28 cellular contexts compared by ENCODE assay signal in genomic region chr10:123729523-123729922, GRCh38.
"Had no signal": no experiment of that assay in that cellular context is flagged by ENCODE, and none has a peak within 500 bp of the region (broad histone marks: within the 10 kb centered on the region; RNA-seq: fewer than 3 reads in every experiment).

No MANE protein-coding gene starts in this region.

- H3K4me3 Mint-ChIP-seq: activated CD4-positive, alpha-beta memory T cell treated with anti-CD3 and anti-CD28 coated beads, Interleukin-2, amount 10 ng/mL, durations not matched to agents 7 days and 5 days; activated CD4-positive, alpha-beta T cell treated with anti-CD3 and anti-CD28 coated beads, Interleukin-2, amount 10 ng/mL, durations not matched to agents 7 days and 5 days; activated naive CD4-positive, alpha-beta T cell treated with anti-CD3 and anti-CD28 coated beads, Interleukin-2, amount 10 ng/mL, durations not matched to agents 7 days and 5 days; activated naive CD8-positive, alpha-beta T cell; activated T-cell treated with anti-CD3 and anti-CD28 coated beads, Interleukin-2, amount 50 U/mL, for 24 hours; activated T-cell treated with anti-CD3 and anti-CD28 coated beads, Interleukin-2, amount 50 U/mL, for 72 hours; central memory CD8-positive, alpha-beta T cell; effector memory CD8-positive, alpha-beta T cell had no signal

- ATAC-seq: activated T-cell treated with anti-CD3 and anti-CD28 coated beads, Interleukin-2, amount 50 U/mL, for 72 hours; effector memory CD8-positive, alpha-beta T cell; foreskin keratinocyte; gastrocnemius medialis; heart left ventricle had no signal

- H3K27me3 ChIP-seq: brain microvascular endothelial cell, esophagus muscularis mucosa, foreskin keratinocyte, gastrocnemius medialis, heart left ventricle had no signal

- H3K4me1 Mint-ChIP-seq: activated CD4-positive, alpha-beta memory T cell treated with anti-CD3 and anti-CD28 coated beads, Interleukin-2, amount 10 ng/mL, durations not matched to agents 7 days and 5 days; activated CD4-positive, alpha-beta T cell treated with anti-CD3 and anti-CD28 coated beads, Interleukin-2, amount 10 ng/mL, durations not matched to agents 7 days and 5 days; activated naive CD4-positive, alpha-beta T cell treated with anti-CD3 and anti-CD28 coated beads, Interleukin-2, amount 10 ng/mL, durations not matched to agents 7 days and 5 days; central memory CD8-positive, alpha-beta T cell had no signal

- DNase-seq: activated CD4-positive, alpha-beta memory T cell treated with anti-CD3 and anti-CD28 coated beads, Interleukin-2, amount 10 ng/mL, durations not matched to agents 7 days and 5 days; activated CD4-positive, alpha-beta T cell treated with anti-CD3 and anti-CD28 coated beads for 1 hour; activated CD4-positive, alpha-beta T cell treated with anti-CD3 and anti-CD28 coated beads for 4 hours; activated CD4-positive, alpha-beta T cell treated with anti-CD3 and anti-CD28 coated beads, Interleukin-2, amount 10 ng/mL, durations not matched to agents 7 days and 5 days; activated CD4-positive, alpha-beta T cell treated with anti-CD3 and anti-CD28 coated beads, Interleukin-2, amount 50 U/mL, for 4 hours; activated CD8-positive, alpha-beta memory T cell treated with anti-CD3 and anti-CD28 coated beads, Interleukin-2, amount 50 U/mL, for 48 hours; activated gamma-delta T cell; activated naive CD4-positive, alpha-beta T cell; activated naive CD4-positive, alpha-beta T cell treated with anti-CD3 and anti-CD28 coated beads, Interleukin-2, amount 10 ng/mL, durations not matched to agents 7 days and 5 days; activated T-cell treated with anti-CD3 and anti-CD28 coated beads for 4 hours; activated T-cell treated with anti-CD3 and anti-CD28 coated beads, Interleukin-2, amount 50 U/mL, for 24 hours; activated T-cell treated with anti-CD3 and anti-CD28 coated beads, Interleukin-2, amount 50 U/mL, for 72 hours; amniotic stem cell; anterior cingulate cortex; brain microvascular endothelial cell; cortex of kidney; dermis blood vessel endothelial cell; effector CD4-positive, alpha-beta T cell; effector memory CD8-positive, alpha-beta T cell; erythroblast; foreskin keratinocyte; gastrocnemius medialis; glutamatergic neuron; heart left ventricle; T-helper 2 cell had no signal

- H3K36me3 ChIP-seq: brain microvascular endothelial cell, esophagus muscularis mucosa, gastrocnemius medialis, heart left ventricle had no signal

- H3K9me3 Mint-ChIP-seq: activated CD4-positive, alpha-beta T cell treated with anti-CD3 and anti-CD28 coated beads, Interleukin-2, amount 10 ng/mL, durations not matched to agents 7 days and 5 days; activated naive CD4-positive, alpha-beta T cell treated with anti-CD3 and anti-CD28 coated beads, Interleukin-2, amount 10 ng/mL, durations not matched to agents 7 days and 5 days; activated T-cell treated with anti-CD3 and anti-CD28 coated beads, Interleukin-2, amount 50 U/mL, for 24 hours; activated T-cell treated with anti-CD3 and anti-CD28 coated beads, Interleukin-2, amount 50 U/mL, for 72 hours; central memory CD8-positive, alpha-beta T cell had no signal

- H3K4me3 ChIP-seq: esophagus muscularis mucosa, gastrocnemius medialis, heart left ventricle had no signal

- H3K27me3 Mint-ChIP-seq: activated CD4-positive, alpha-beta memory T cell treated with anti-CD3 and anti-CD28 coated beads, Interleukin-2, amount 10 ng/mL, durations not matched to agents 7 days and 5 days; activated CD4-positive, alpha-beta T cell treated with anti-CD3 and anti-CD28 coated beads, Interleukin-2, amount 10 ng/mL, durations not matched to agents 7 days and 5 days; activated naive CD4-positive, alpha-beta T cell treated with anti-CD3 and anti-CD28 coated beads, Interleukin-2, amount 10 ng/mL, durations not matched to agents 7 days and 5 days; activated naive CD8-positive, alpha-beta T cell had no signal

- H3K27ac ChIP-seq: brain microvascular endothelial cell, esophagus muscularis mucosa, foreskin keratinocyte, gastrocnemius medialis, heart left ventricle had no signal

- H3K4me1 ChIP-seq: esophagus muscularis mucosa, foreskin keratinocyte, gastrocnemius medialis, heart left ventricle had no signal

- H3K9me3 ChIP-seq: gastrocnemius medialis had no signal

- H3K27ac Mint-ChIP-seq: activated CD4-positive, alpha-beta memory T cell treated with anti-CD3 and anti-CD28 coated beads, Interleukin-2, amount 10 ng/mL, durations not matched to agents 7 days and 5 days; activated CD4-positive, alpha-beta T cell treated with anti-CD3 and anti-CD28 coated beads, Interleukin-2, amount 10 ng/mL, durations not matched to agents 7 days and 5 days; activated naive CD4-positive, alpha-beta T cell treated with anti-CD3 and anti-CD28 coated beads, Interleukin-2, amount 10 ng/mL, durations not matched to agents 7 days and 5 days; activated naive CD8-positive, alpha-beta T cell; activated T-cell treated with anti-CD3 and anti-CD28 coated beads, Interleukin-2, amount 50 U/mL, for 24 hours; activated T-cell treated with anti-CD3 and anti-CD28 coated beads, Interleukin-2, amount 50 U/mL, for 72 hours; effector memory CD8-positive, alpha-beta T cell had no signal

- H3K36me3 Mint-ChIP-seq: activated naive CD4-positive, alpha-beta T cell treated with anti-CD3 and anti-CD28 coated beads, Interleukin-2, amount 10 ng/mL, durations not matched to agents 7 days and 5 days; activated naive CD8-positive, alpha-beta T cell had no signal
